In the genomic region with DNA sequence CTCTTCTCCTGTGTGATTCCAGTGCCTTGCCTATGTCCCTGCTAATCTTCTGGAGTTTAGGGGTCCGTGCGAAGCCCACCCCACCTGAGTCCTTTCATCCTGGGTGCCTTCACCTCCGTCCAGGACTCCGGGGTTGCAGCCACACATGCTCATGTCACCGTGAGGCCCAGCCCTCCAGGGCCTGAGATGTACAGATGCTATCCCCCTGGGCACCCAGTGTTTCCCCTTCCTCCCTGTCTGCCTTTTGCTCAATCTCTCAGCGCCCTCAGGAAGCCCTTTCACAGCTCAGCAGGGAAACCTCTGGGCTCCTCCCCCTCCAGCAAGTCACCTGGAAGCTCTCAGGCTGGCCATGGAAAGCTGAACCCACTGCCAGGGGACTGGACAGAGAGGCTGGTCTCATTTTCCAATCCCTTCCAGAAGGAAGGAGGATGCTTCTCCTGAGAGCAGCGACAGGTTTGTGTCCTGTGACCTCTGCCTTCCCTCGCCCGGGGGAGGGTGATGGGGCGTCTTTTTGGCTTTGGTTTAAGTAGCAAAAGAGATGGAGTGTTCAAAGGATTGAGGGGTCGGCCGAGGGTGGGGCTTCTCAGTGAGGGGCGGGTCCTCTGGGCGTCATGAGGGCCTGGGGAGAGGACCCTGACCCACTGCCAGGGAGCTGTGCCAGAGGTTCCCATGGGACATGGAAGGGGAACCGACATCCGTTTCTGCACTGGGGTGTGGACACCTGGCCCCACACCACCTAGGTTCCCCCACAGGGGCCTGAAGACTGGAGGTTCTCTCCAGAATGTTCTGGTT, we compare ENCODE assay signal across 17 cellular contexts. TPM values are rescaled to one million over a fixed set of nuclear protein-coding genes. Genes with fewer than 3 reads are reported as not detected.
A peak's percentile ranks its signal among the peaks of the same experiment; 100 is the strongest.
DNase-seq lines count a peak whose midpoint lies in the region; ATAC-seq and TF ChIP-seq lines count a peak whose summit lies in the region.
"Had no signal": no experiment of that assay in that cellular context is flagged by ENCODE, and none has a peak within 500 bp of the region (broad histone marks: within the 10 kb centered on the region; RNA-seq: fewer than 3 reads in every experiment).

No MANE protein-coding gene starts in this region.

- H3K27me3 ChIP-seq in left ventricle myocardium inferior (ENCODE audit: low read depth) (no peaks in the 10 kb centered on the region), heart left ventricle (no peaks in the 10 kb centered on the region), colonic mucosa (no peaks in the 10 kb centered on the region), lung (ENCODE audit: control insufficient read depth, insufficient read depth) (no peaks in the 10 kb centered on the region)
- H3K27me3 ChIP-seq: ovary had no signal

- TF ChIP-seq CTCF in left ventricle myocardium inferior (IDR thresholded peaks at IDR 0.05; ENCODE audit: borderline replicate concordance) (no peak), heart left ventricle (IDR thresholded peaks at IDR 0.05) (no peak), colonic mucosa (IDR thresholded peaks at IDR 0.05) (no peak), lung (IDR thresholded peaks at IDR 0.05; ENCODE audit: control extremely low read depth, extremely low read depth) (no peak)

- H3K9me3 ChIP-seq in left ventricle myocardium inferior (replicated peaks) (no peaks in the 10 kb centered on the region), heart left ventricle (no peaks in the 10 kb centered on the region), colonic mucosa (no peaks in the 10 kb centered on the region), lung (ENCODE audit: control insufficient read depth in 2 of 2, insufficient read depth in 1 of 2, low read length in 1 of 2) (no peaks in the 10 kb centered on the region)
- H3K9me3 ChIP-seq: ovary had no signal

- DNase-seq in left ventricle myocardium inferior (no peak), heart left ventricle (no peak), colonic mucosa (peak; percentile 12), lung (ENCODE audit: low spot score) (peak; percentile 24), ureter (ENCODE audit: low spot score) (peak; percentile 39), SIG-M5 treated with dmso at 0.1 percent for 504 hours (lab: John Stamatoyannopoulos, UW; ENCODE audit: unreplicated experiment) (no peak), ecto neural progenitor cell (ENCODE audit: low spot score) (no peak)
- DNase-seq: activated naive CD4-positive, alpha-beta T cell; CD4-positive, alpha-beta T cell; DMS153; effector memory CD8-positive, alpha-beta T cell; naive B cell; NCI-H526 had no signal

- H3K36me3 ChIP-seq in left ventricle myocardium inferior: peaks cover 31% of the 10 kb centered on the region
- peaks cover 0 to 53% (median 37%) of the 10 kb centered on the region in 9 donors for H3K36me3 ChIP-seq in heart left ventricle
- no peaks in the 10 kb centered on the region for H3K36me3 ChIP-seq in colonic mucosa
- H3K36me3 ChIP-seq in lung (ENCODE audit: control insufficient read depth in 2 of 2, insufficient read depth in 2 of 2, low read length in 2 of 2): peaks cover 12 to 14% of the 10 kb centered on the region in 2 donors
- H3K36me3 ChIP-seq: ovary had no signal

- H3K27ac ChIP-seq in left ventricle myocardium inferior (replicated peaks): peak overlapping the region; percentile 20
- peak overlapping the region in 1 of 12 donors; percentile 26 for H3K27ac ChIP-seq in heart left ventricle
- no peak overlapping the region for H3K27ac ChIP-seq in colonic mucosa
- H3K27ac ChIP-seq in lung (ENCODE audit: low read depth in 1 of 2, low read length in 1 of 2): no peak overlapping the region
- H3K27ac ChIP-seq: HL-60, ovary had no signal

- H3K4me1 ChIP-seq in left ventricle myocardium inferior (peaks cover 17% of the 10 kb centered on the region), heart left ventricle (peaks cover 0 to 21% (median 7%) of the 10 kb centered on the region in 12 donors), colonic mucosa (no peaks in the 10 kb centered on the region), lung (ENCODE audit: control insufficient read depth in 2 of 2, insufficient read depth in 2 of 2, low read length in 2 of 2) (no peaks in the 10 kb centered on the region)

- intact Hi-C loops in left ventricle myocardium inferior (cut with micrococcal nuclease): no loop called here
- intact Hi-C loops in heart left ventricle (cut with DNase I): no loop called here
- intact Hi-C loops in colonic mucosa (cut with DNase I): no loop called here

- no peak for TF ChIP-seq POLR2A in heart left ventricle (IDR thresholded peaks at IDR 0.05)

- H3K4me3 ChIP-seq in left ventricle myocardium inferior: no peak overlapping the region
- H3K4me3 ChIP-seq in heart left ventricle: no peak overlapping the region
- H3K4me3 ChIP-seq in colonic mucosa: no peak overlapping the region
- no peak overlapping the region for H3K4me3 ChIP-seq in lung
- H3K4me3 ChIP-seq: ovary had no signal

- ATAC-seq in heart left ventricle (no peak), lung (ENCODE audit: insufficient read depth, low FRiP score) (no peak), GM21447 (IDR thresholded peaks at IDR 0.05; ENCODE audit: unreplicated experiment) (no peak)
- ATAC-seq: effector memory CD8-positive, alpha-beta T cell; stimulated activated effector memory CD8-positive, alpha-beta T cell treated with anti-CD3 and anti-CD28 coated beads, Interleukin-12 subunit alpha, Interleukin-12 subunit beta, amount 100 ng/mL, for 72 hours had no signal

- H3K9ac ChIP-seq in colonic mucosa (ENCODE audit: low read depth in 2 of 2, low read length in 2 of 2): no peak overlapping the region

- 74 to 80% (median 79%) methylated on average over 15 to 16 of the region's 16 CpGs for WGBS in heart left ventricle, 4 donors
- WGBS in lung, 2 donors: 88 to 89% methylated on average over 16 of the region's 16 CpGs

RNA-seq across cellular contexts. Expression of gene TFDP1, which starts 30.8 kb away (rescaled TPM):
- total RNA-seq in left ventricle myocardium inferior (48.7 TPM), heart left ventricle (10 to 100 TPM; 39.7 to 50.3 (median 45.8) TPM), colonic mucosa (100 to 1,000 TPM in 1 of 2 donors, 10 to 100 TPM in 1; 60.3 to 112 TPM), lung (10 to 100 TPM; 44.1 to 44.2 TPM), ureter (54.9 TPM)
- polyA plus RNA-seq in heart left ventricle (10 to 100 TPM; 19.7 to 30.4 TPM), lung (10 to 100 TPM; 19.6 to 36.6 TPM)

Comparison
In these comparisons a context has a peak if more than half of its experiments do, and no peak if none do; other contexts are left out.
1. DNase-seq: peak in colonic mucosa (single experiment), lung (single experiment) and ureter (single experiment); none in left ventricle myocardium inferior (single experiment), heart left ventricle (0 of 5), SIG-M5 treated with dmso at 0.1 percent for 504 hours (single experiment) and ecto neural progenitor cell (single experiment).